Comparison of ENCODE assay signal across 10 cellular contexts in genomic region chr7:32586291-32587221, GRCh38.
DNase-seq lines count a peak whose midpoint lies in the region; ATAC-seq, FAIRE-seq and TF ChIP-seq lines count a peak whose summit lies in the region.
"Had no signal": no experiment of that assay in that cellular context is flagged by ENCODE, and none has a peak within 500 bp of the region (broad histone marks: within the 10 kb centered on the region; RNA-seq: fewer than 3 reads in every experiment).

No MANE protein-coding gene starts in this region.

- H4K91ac ChIP-seq in IMR-90 (ENCODE audit: insufficient read depth, low read depth, low read length): peak overlapping the region; percentile 97

- H3K56ac ChIP-seq in IMR-90 (ENCODE audit: extremely low read depth, insufficient read depth, low read length): peak overlapping the region; percentile 84

- peak overlapping the region; percentile 94 for H3K18ac ChIP-seq in IMR-90 (ENCODE audit: low read depth, low read length)

- peak; percentile 85 to 87; a peak in 4 of 5 replicates for TF ChIP-seq EP300 in A549 (IDR thresholded peaks at IDR 0.05)

- WGBS in A549 (ENCODE audit: missing lambda C conversion rate): 15% methylated on average over 5 of the region's 5 CpGs
- WGBS in IMR-90 (ENCODE audit: extremely low coverage in 2 of 2, insufficient read length in 1 of 2), 2 experiments: no CpG with 5 or more reads among the region's 5 CpGs

- ATAC-seq in A549 (peak; percentile 71 to 80), IMR-90 (ENCODE audit: low read depth) (peak; percentile 61), left lung (peak; percentile 41), GM18520 (IDR thresholded peaks at IDR 0.05; ENCODE audit: unreplicated experiment) (no peak), GM18519 (IDR thresholded peaks at IDR 0.05; ENCODE audit: low FRiP score, unreplicated experiment) (no peak)

- peaks cover 25% of the 10 kb centered on the region for H3K9me1 ChIP-seq in IMR-90 (ENCODE audit: insufficient read depth, low read length)

- in situ Hi-C loops in IMR-90 (cut with MboI; ENCODE audit: low sequenced_read_pairs): no loop called here

- peak overlapping the region; percentile 44 for H2AK9ac ChIP-seq in IMR-90 (replicated peaks; ENCODE audit: low read depth, low read length, poor library complexity)

- H3K9ac ChIP-seq in IMR-90 (ENCODE audit: low read depth, low read length): peak overlapping the region; percentile 13; the same call in 1 of the 2 replicates

- TF ChIP-seq POLR2A in A549 (IDR thresholded peaks at IDR 0.05; ENCODE audit: low read length) (no peak), IMR-90 (IDR thresholded peaks at IDR 0.05; ENCODE audit: low read depth, low read length) (no peak)

- peak overlapping the region; percentile 91 to 95 for H4K8ac ChIP-seq in IMR-90 (ENCODE audit: low read depth in 2 of 2, low read length in 2 of 2)

- DNase-seq in A549 (ENCODE audit: low read depth in 1 of 2, low spot score in 1 of 2): peak; percentile 54 to 89
- peak; percentile 96 for DNase-seq in IMR-90
- peak; percentile 61 for DNase-seq in bronchial epithelial cell (ENCODE audit: low read depth)
- DNase-seq in left lung: no peak
- DNase-seq in effector CD4-positive, alpha-beta T cell: no peak
- DNase-seq in activated CD4-positive, alpha-beta T cell treated with anti-CD3 and anti-CD28 coated beads for 1 hour: no peak

- dilution Hi-C loops in IMR-90 (cut with HindIII; ENCODE audit: low sequenced_read_pairs, unreplicated experiment): no loop called here

- H3K23ac ChIP-seq in IMR-90 (ENCODE audit: low read depth, low read length): peak overlapping the region; percentile 84

- no TSS peak for BruUV-seq in IMR-90 (replicated peaks; lab: Mats Ljungman, UMichigan)

- peaks cover 22% of the 10 kb centered on the region for H3K36me3 ChIP-seq in IMR-90 (ENCODE audit: control insufficient read depth, insufficient read depth, low read length)
- H3K36me3 ChIP-seq in bronchial epithelial cell (ENCODE audit: control insufficient read depth, insufficient read depth, low read length): peaks cover 4% of the 10 kb centered on the region
- H3K36me3 ChIP-seq in left lung: peaks cover 0 to 75% of the 10 kb centered on the region in 2 donors

- H2AK5ac ChIP-seq in IMR-90 (ENCODE audit: low read depth, low read length): peak overlapping the region; percentile 96

- peak overlapping the region; percentile 96 to 98 for H3K27ac ChIP-seq in A549
- H3K27ac ChIP-seq in IMR-90 (ENCODE audit: insufficient read depth, low read length): peak overlapping the region; percentile 94
- peak overlapping the region; percentile 75 to 81 for H3K27ac ChIP-seq in left lung
- H3K27ac ChIP-seq: epithelial cell of prostate had no signal

- intact Hi-C loops in IMR-90 (cut with micrococcal nuclease): loop anchor here (2.0 to 5.0 kb wide), 2 partner anchors 86 to 96 kb away; partner anchors contain the start of gene LSM5
- intact Hi-C loops in left lung (cut with DNase I): no loop called here

- H3K27me3 ChIP-seq in IMR-90 (ENCODE audit: control insufficient read depth, insufficient read depth, low read length) (no peaks in the 10 kb centered on the region), bronchial epithelial cell (ENCODE audit: control insufficient read depth, insufficient read depth, low read length) (no peaks in the 10 kb centered on the region), left lung (no peaks in the 10 kb centered on the region)

- H3K4me3 ChIP-seq in A549: peak overlapping the region; percentile 16; the same call in 1 of the 3 replicates
- no peak overlapping the region for H3K4me3 ChIP-seq in IMR-90 (ENCODE audit: insufficient read depth, low read depth, low read length)
- no peak overlapping the region for H3K4me3 ChIP-seq in bronchial epithelial cell (ENCODE audit: low read depth, low read length)
- H3K4me3 ChIP-seq in left lung: no peak overlapping the region

- TF ChIP-seq CTCF in A549 (IDR thresholded peaks at IDR 0.05) (no peak), IMR-90 (conservative IDR thresholded peaks at IDR 0.05; ENCODE audit: low read depth, low read length) (no peak), bronchial epithelial cell (IDR thresholded peaks at IDR 0.05; ENCODE audit: insufficient read depth, low read length, severe bottlenecking) (no peak), left lung (IDR thresholded peaks at IDR 0.05) (no peak)

- peak overlapping the region; percentile 93 for H4K5ac ChIP-seq in IMR-90 (ENCODE audit: low read depth, low read length)

- POLR2A ChIA-PET in A549 (lab: Yijun Ruan, JAX) (interaction anchor here (1.1 kb wide), 1 partner anchor 91 kb away, joined by 3 read pairs; the partner anchor contains the start of gene AVL9), IMR-90 (lab: Charles Lee; ENCODE audit: unreplicated experiment) (no interaction called here)

- FAIRE-seq in A549 (lab: Jason Lieb, UNC) (peak; percentile 80), bronchial epithelial cell (lab: Jason Lieb, UNC) (no peak)
- FAIRE-seq: D721Med had no signal

- H2BK120ac ChIP-seq in IMR-90 (ENCODE audit: low read depth, low read length): peak overlapping the region; percentile 98

- no peak overlapping the region for H2AFZ ChIP-seq in IMR-90 (replicated peaks; ENCODE audit: low read length, poor library complexity)

- H3K4me2 ChIP-seq in A549 (peak overlapping the region; percentile 82), IMR-90 (ENCODE audit: low read depth, low read length) (peak overlapping the region; percentile 49)

- peak overlapping the region; percentile 97 for H3K4ac ChIP-seq in IMR-90 (ENCODE audit: low read depth, low read length)

- peak overlapping the region; percentile 98 for H2BK20ac ChIP-seq in IMR-90 (ENCODE audit: low read depth, low read length)

- H3K9me3 ChIP-seq in A549: no peaks in the 10 kb centered on the region
- H3K9me3 ChIP-seq in IMR-90 (ENCODE audit: control insufficient read depth, insufficient read depth, low read length): no peaks in the 10 kb centered on the region
- no peaks in the 10 kb centered on the region for H3K9me3 ChIP-seq in left lung

- H2BK15ac ChIP-seq in IMR-90 (ENCODE audit: low read depth, low read length): peak overlapping the region; percentile 88

- H3K4me1 ChIP-seq in A549 (peaks cover 74% of the 10 kb centered on the region), IMR-90 (ENCODE audit: control insufficient read depth, insufficient read depth, low read length) (peaks cover 18% of the 10 kb centered on the region), left lung (peaks cover 15 to 28% of the 10 kb centered on the region in 2 donors)

- H3K14ac ChIP-seq in IMR-90 (replicated peaks; ENCODE audit: low read depth, low read length): peak overlapping the region; percentile 92

- peak in 1 of 2 experiments; percentile 29; a peak in 2 of 5 replicates for TF ChIP-seq RAD21 in A549 (conservative IDR thresholded peaks at IDR 0.05 in 1 of 2, IDR thresholded peaks at IDR 0.05 in 1 of 2)
- TF ChIP-seq RAD21 in IMR-90 (IDR thresholded peaks at IDR 0.05; ENCODE audit: low read length): 0 out of 2 replicates have a peak, but pooled peaks have one; percentile 10

- CTCF ChIA-PET in A549 (lab: Yijun Ruan, JAX) (interaction anchor here (2.3 kb wide), 1 partner anchor 84 kb away, joined by 10 read pairs; no protein-coding TSS in a partner anchor), IMR-90 (lab: Yijun Ruan, JAX) (interaction anchor here (0.6 kb wide), 1 partner anchor 59 kb away, joined by 3 read pairs; no protein-coding TSS in a partner anchor)

- peaks cover 0 to 23% of the 10 kb centered on the region in 2 experiments; a peak in 2 of 4 replicates for H3K79me1 ChIP-seq in IMR-90 (ENCODE audit: low read depth in 1 of 2, low read length in 2 of 2)

- 0 out of 2 replicates have a peak, but pooled peaks cover 7% of the 10 kb centered on the region for H4K20me1 ChIP-seq in IMR-90 (ENCODE audit: insufficient read depth, low read length)

- H2BK5ac ChIP-seq in IMR-90 (ENCODE audit: low read depth, low read length, poor library complexity, severe bottlenecking): peak overlapping the region; percentile 93

TF ChIP-seq in A549, 52 proteins besides CTCF, POLR2A, EP300 and RAD21 (continues in another document):
- no peak for TF ChIP-seq CBX2 (IDR thresholded peaks at IDR 0.05; ENCODE audit: borderline replicate concordance, low read depth)
- no peak for TF ChIP-seq NPAS2 (CRISPR knock-in tag; IDR thresholded peaks at IDR 0.05; ENCODE audit: borderline replicate concordance)
- TF ChIP-seq EHF (CRISPR knock-in tag; IDR thresholded peaks at IDR 0.05): 0 out of 2 replicates have a peak, but pooled peaks have one; percentile 26
- TF ChIP-seq PHF8 (IDR thresholded peaks at IDR 0.05; ENCODE audit: borderline replicate concordance, low read depth): no peak

TF ChIP-seq in IMR-90, 13 proteins besides CTCF, POLR2A, EP300 and RAD21 (continues in another document):
- TF ChIP-seq SMC3 (IDR thresholded peaks at IDR 0.05; ENCODE audit: low read depth, low read length) (no peak; the same call in 1 of the 2 replicates), MXI1 (IDR thresholded peaks at IDR 0.05; ENCODE audit: borderline replicate concordance, low read depth, low read length) (no peak), USF2 (IDR thresholded peaks at IDR 0.05; ENCODE audit: low read depth, low read length) (no peak), RCOR1 (IDR thresholded peaks at IDR 0.05; ENCODE audit: insufficient replicate concordance, low read length) (no peak), CEBPB (IDR thresholded peaks at IDR 0.05; ENCODE audit: low read depth, low read length) (peak; percentile 86), NFE2L2 (IDR thresholded peaks at IDR 0.05; ENCODE audit: low read depth, low read length) (peak; percentile 38; the same call in 1 of the 2 replicates), MAFK (IDR thresholded peaks at IDR 0.05; ENCODE audit: low read depth, low read length) (no peak), RFX5 (IDR thresholded peaks at IDR 0.05; ENCODE audit: low read depth, low read length) (no peak), CHD1 (IDR thresholded peaks at IDR 0.05; ENCODE audit: low read depth, low read length) (no peak), FOS (IDR thresholded peaks at IDR 0.05; ENCODE audit: low read depth, low read length) (peak; percentile 58), BHLHE40 (IDR thresholded peaks at IDR 0.05; ENCODE audit: low read depth, low read length) (no peak)

Comparison
In these comparisons a context has a peak if more than half of its experiments do, and no peak if none do; other contexts are left out.
1. ATAC-seq: peak in A549 (2 of 2), IMR-90 (single experiment) and left lung (single experiment); none in GM18520 (single experiment) and GM18519 (single experiment).
2. DNase-seq: peak in A549 (2 of 2), IMR-90 (single experiment) and bronchial epithelial cell (single experiment); none in left lung (0 of 2), effector CD4-positive, alpha-beta T cell (single experiment) and activated CD4-positive, alpha-beta T cell treated with anti-CD3 and anti-CD28 coated beads for 1 hour (single experiment).
3. Peak in every context shown above with its lines, with median percentiles within 50 percentile points of each other: H3K27ac ChIP-seq.